2 cellular contexts compared by ENCODE assay signal in the genomic region with DNA sequence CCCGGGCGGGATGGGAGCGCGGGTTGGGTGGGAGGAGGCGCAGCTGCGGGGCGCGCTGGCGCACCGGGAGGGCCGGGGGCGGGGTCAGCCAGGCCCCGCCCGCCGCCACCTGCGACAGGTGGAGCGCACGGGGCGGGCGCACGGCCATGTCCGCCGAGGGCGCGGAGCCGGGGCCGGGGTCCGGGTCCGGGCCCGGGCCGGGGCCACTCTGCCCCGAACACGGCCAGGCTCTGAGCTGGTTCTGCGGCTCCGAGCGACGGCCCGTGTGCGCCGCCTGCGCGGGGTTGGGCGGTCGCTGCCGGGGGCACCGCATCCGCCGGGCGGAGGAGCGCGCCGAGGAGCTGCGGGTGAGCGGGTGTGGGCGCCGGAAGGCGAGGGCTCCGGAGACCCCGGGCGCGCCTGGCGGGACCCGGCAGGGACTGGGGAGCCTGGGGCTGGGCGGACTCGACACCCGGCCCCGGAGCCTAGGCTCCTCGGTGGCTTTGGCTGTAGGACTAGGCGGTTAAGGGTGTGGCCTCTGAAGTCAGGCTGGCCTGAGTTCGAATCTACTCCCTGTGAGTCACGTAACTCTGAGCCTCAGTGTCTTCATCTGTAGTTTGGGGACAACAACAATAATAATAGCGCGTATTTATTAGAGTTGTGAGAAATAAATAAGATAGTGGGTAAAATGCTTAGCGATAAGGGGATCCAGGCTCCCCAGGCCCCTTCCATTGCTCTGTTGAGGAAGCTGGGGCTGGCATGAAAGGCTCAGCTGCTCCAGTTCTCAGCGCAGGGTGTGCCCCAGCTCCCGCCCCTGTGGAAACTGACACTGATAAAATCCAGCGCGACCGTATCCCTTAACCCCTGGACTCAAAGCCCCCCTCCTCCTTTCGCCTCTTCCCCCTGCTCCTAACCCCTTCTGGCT.
TF ChIP-seq lines count a peak whose summit lies in the region.

A gene (plus strand): TSS at position 108 of the 904 bp plus-strand sequence. CDS start 39 bp downstream, at position 147.

TF ChIP-seq in GM23338, 12 proteins besides CTCF, POLR2A, EP300 and RAD21:
- TF ChIP-seq CREB1 (CRISPR knock-in tag; IDR thresholded peaks at IDR 0.05; ENCODE audit: low read depth) (0 out of 2 replicates have a peak, but pooled peaks have one; percentile 38), EZH2 (IDR thresholded peaks at IDR 0.05; ENCODE audit: low read depth, unreplicated experiment) (no peak), NANOG (IDR thresholded peaks at IDR 0.05; ENCODE audit: borderline replicate concordance) (no peak), STAT1 (IDR thresholded peaks at IDR 0.05; ENCODE audit: unreplicated experiment) (no peak), ZNF331 (CRISPR knock-in tag; IDR thresholded peaks at IDR 0.05; ENCODE audit: low read depth) (no peak), POLR2AphosphoS5 (IDR thresholded peaks at IDR 0.05; ENCODE audit: low read depth) (peak; percentile 37; the same call in 1 of the 2 replicates)
- TF ChIP-seq, protein P1, sequence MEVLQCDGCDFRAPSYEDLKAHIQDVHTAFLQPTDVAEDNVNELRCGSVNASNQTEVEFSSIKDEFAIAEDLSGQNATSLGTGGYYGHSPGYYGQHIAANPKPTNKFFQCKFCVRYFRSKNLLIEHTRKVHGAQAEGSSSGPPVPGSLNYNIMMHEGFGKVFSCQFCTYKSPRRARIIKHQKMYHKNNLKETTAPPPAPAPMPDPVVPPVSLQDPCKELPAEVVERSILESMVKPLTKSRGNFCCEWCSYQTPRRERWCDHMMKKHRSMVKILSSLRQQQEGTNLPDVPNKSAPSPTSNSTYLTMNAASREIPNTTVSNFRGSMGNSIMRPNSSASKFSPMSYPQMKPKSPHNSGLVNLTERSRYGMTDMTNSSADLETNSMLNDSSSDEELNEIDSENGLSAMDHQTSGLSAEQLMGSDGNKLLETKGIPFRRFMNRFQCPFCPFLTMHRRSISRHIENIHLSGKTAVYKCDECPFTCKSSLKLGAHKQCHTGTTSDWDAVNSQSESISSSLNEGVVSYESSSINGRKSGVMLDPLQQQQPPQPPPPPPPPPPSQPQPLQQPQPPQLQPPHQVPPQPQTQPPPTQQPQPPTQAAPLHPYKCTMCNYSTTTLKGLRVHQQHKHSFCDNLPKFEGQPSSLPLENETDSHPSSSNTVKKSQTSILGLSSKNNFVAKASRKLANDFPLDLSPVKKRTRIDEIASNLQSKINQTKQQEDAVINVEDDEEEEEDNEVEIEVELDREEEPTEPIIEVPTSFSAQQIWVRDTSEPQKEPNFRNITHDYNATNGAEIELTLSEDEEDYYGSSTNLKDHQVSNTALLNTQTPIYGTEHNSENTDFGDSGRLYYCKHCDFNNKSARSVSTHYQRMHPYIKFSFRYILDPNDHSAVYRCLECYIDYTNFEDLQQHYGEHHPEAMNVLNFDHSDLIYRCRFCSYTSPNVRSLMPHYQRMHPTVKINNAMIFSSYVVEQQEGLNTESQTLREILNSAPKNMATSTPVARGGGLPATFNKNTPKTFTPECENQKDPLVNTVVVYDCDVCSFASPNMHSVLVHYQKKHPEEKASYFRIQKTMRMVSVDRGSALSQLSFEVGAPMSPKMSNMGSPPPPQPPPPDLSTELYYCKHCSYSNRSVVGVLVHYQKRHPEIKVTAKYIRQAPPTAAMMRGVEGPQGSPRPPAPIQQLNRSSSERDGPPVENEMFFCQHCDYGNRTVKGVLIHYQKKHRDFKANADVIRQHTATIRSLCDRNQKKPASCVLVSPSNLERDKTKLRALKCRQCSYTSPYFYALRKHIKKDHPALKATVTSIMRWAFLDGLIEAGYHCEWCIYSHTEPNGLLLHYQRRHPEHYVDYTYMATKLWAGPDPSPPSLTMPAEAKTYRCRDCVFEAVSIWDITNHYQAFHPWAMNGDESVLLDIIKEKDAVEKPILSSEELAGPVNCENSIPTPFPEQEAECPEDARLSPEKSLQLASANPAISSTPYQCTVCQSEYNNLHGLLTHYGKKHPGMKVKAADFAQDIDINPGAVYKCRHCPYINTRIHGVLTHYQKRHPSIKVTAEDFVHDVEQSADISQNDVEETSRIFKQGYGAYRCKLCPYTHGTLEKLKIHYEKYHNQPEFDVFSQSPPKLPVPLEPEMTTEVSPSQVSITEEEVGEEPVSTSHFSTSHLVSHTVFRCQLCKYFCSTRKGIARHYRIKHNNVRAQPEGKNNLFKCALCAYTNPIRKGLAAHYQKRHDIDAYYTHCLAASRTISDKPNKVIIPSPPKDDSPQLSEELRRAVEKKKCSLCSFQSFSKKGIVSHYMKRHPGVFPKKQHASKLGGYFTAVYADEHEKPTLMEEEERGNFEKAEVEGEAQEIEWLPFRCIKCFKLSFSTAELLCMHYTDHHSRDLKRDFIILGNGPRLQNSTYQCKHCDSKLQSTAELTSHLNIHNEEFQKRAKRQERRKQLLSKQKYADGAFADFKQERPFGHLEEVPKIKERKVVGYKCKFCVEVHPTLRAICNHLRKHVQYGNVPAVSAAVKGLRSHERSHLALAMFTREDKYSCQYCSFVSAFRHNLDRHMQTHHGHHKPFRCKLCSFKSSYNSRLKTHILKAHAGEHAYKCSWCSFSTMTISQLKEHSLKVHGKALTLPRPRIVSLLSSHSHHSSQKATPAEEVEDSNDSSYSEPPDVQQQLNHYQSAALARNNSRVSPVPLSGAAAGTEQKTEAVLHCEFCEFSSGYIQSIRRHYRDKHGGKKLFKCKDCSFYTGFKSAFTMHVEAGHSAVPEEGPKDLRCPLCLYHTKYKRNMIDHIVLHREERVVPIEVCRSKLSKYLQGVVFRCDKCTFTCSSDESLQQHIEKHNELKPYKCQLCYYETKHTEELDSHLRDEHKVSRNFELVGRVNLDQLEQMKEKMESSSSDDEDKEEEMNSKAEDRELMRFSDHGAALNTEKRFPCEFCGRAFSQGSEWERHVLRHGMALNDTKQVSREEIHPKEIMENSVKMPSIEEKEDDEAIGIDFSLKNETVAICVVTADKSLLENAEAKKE (CRISPR knock-in tag; IDR thresholded peaks at IDR 0.05), result no peak
- TF ChIP-seq, protein P2, sequence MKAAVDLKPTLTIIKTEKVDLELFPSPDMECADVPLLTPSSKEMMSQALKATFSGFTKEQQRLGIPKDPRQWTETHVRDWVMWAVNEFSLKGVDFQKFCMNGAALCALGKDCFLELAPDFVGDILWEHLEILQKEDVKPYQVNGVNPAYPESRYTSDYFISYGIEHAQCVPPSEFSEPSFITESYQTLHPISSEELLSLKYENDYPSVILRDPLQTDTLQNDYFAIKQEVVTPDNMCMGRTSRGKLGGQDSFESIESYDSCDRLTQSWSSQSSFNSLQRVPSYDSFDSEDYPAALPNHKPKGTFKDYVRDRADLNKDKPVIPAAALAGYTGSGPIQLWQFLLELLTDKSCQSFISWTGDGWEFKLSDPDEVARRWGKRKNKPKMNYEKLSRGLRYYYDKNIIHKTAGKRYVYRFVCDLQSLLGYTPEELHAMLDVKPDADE (IDR thresholded peaks at IDR 0.05), result no peak
TF ChIP-seq in GM23338: peak in this region for 2.

TF ChIP-seq in GM12878, 131 proteins besides CTCF, POLR2A, EP300 and RAD21 (continued from another document):
- TF ChIP-seq ZNF217 (IDR thresholded peaks at IDR 0.05), result 0 out of 2 replicates have a peak, but pooled peaks have one; percentile 31
- TF ChIP-seq HDAC6 (IDR thresholded peaks at IDR 0.05; ENCODE audit: unreplicated experiment), result peak; percentile 38
- TF ChIP-seq, protein P3, sequence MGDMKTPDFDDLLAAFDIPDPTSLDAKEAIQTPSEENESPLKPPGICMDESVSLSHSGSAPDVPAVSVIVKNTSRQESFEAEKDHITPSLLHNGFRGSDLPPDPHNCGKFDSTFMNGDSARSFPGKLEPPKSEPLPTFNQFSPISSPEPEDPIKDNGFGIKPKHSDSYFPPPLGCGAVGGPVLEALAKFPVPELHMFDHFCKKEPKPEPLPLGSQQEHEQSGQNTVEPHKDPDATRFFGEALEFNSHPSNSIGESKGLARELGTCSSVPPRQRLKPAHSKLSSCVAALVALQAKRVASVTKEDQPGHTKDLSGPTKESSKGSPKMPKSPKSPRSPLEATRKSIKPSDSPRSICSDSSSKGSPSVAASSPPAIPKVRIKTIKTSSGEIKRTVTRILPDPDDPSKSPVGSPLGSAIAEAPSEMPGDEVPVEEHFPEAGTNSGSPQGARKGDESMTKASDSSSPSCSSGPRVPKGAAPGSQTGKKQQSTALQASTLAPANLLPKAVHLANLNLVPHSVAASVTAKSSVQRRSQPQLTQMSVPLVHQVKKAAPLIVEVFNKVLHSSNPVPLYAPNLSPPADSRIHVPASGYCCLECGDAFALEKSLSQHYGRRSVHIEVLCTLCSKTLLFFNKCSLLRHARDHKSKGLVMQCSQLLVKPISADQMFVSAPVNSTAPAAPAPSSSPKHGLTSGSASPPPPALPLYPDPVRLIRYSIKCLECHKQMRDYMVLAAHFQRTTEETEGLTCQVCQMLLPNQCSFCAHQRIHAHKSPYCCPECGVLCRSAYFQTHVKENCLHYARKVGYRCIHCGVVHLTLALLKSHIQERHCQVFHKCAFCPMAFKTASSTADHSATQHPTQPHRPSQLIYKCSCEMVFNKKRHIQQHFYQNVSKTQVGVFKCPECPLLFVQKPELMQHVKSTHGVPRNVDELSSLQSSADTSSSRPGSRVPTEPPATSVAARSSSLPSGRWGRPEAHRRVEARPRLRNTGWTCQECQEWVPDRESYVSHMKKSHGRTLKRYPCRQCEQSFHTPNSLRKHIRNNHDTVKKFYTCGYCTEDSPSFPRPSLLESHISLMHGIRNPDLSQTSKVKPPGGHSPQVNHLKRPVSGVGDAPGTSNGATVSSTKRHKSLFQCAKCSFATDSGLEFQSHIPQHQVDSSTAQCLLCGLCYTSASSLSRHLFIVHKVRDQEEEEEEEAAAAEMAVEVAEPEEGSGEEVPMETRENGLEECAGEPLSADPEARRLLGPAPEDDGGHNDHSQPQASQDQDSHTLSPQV (IDR thresholded peaks at IDR 0.05), result no peak
- no peak for TF ChIP-seq NRF1 (conservative IDR thresholded peaks at IDR 0.05; ENCODE audit: low read depth, low read length)
- TF ChIP-seq DPF2 (IDR thresholded peaks at IDR 0.05), result 0 out of 2 replicates have a peak, but pooled peaks have one; percentile 46
- TF ChIP-seq, protein P4, sequence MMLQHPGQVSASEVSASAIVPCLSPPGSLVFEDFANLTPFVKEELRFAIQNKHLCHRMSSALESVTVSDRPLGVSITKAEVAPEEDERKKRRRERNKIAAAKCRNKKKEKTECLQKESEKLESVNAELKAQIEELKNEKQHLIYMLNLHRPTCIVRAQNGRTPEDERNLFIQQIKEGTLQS (IDR thresholded peaks at IDR 0.05; ENCODE audit: borderline replicate concordance, extremely low read depth, low read depth, low read length), result no peak
- TF ChIP-seq, protein P5, sequence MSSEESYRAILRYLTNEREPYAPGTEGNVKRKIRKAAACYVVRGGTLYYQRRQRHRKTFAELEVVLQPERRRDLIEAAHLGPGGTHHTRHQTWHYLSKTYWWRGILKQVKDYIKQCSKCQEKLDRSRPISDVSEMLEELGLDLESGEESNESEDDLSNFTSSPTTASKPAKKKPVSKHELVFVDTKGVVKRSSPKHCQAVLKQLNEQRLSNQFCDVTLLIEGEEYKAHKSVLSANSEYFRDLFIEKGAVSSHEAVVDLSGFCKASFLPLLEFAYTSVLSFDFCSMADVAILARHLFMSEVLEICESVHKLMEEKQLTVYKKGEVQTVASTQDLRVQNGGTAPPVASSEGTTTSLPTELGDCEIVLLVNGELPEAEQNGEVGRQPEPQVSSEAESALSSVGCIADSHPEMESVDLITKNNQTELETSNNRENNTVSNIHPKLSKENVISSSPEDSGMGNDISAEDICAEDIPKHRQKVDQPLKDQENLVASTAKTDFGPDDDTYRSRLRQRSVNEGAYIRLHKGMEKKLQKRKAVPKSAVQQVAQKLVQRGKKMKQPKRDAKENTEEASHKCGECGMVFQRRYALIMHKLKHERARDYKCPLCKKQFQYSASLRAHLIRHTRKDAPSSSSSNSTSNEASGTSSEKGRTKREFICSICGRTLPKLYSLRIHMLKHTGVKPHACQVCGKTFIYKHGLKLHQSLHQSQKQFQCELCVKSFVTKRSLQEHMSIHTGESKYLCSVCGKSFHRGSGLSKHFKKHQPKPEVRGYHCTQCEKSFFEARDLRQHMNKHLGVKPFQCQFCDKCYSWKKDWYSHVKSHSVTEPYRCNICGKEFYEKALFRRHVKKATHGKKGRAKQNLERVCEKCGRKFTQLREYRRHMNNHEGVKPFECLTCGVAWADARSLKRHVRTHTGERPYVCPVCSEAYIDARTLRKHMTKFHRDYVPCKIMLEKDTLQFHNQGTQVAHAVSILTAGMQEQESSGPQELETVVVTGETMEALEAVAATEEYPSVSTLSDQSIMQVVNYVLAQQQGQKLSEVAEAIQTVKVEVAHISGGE (CRISPR knock-in tag; IDR thresholded peaks at IDR 0.05), result no peak
- no peak for TF ChIP-seq IKZF2 (IDR thresholded peaks at IDR 0.05)
- TF ChIP-seq BHLHE40 (IDR thresholded peaks at IDR 0.05; ENCODE audit: borderline replicate concordance in 1 of 2, low read depth in 2 of 2, low read length in 1 of 2), result peak in 1 of 2 experiments; percentile 21; a peak in 1 of 4 replicates
